ENCODE assay signal across 29 cellular contexts in genomic region chr2:85330839-85331636, GRCh38. TPM values are rescaled to one million over a fixed set of nuclear protein-coding genes. Genes with fewer than 3 reads are reported as not detected.
DNase-seq lines count a peak whose midpoint lies in the region; ATAC-seq and TF ChIP-seq lines count a peak whose summit lies in the region.
"Had no signal": no experiment of that assay in that cellular context is flagged by ENCODE, and none has a peak within 500 bp of the region (broad histone marks: within the 10 kb centered on the region; RNA-seq: fewer than 3 reads in every experiment).

No MANE protein-coding gene starts in this region.

- no peak for TF ChIP-seq CTCF in GM06990 (IDR thresholded peaks at IDR 0.05; ENCODE audit: insufficient read depth, low read length, poor library complexity, severe bottlenecking)
- no peak for TF ChIP-seq CTCF in KMS-11 (conservative IDR thresholded peaks at IDR 0.05; ENCODE audit: low read depth, low read length)
- TF ChIP-seq CTCF in activated B cell treated with CpG ODN at 0.5 μM for 24 hours (IDR thresholded peaks at IDR 0.05) = no peak
- TF ChIP-seq CTCF in SK-N-SH (IDR thresholded peaks at IDR 0.05) = no peak
- no peak for TF ChIP-seq CTCF in suprapubic skin (IDR thresholded peaks at IDR 0.05)

- no peaks in the 10 kb centered on the region; the same call in 1 of the 2 replicates for H3K36me3 ChIP-seq in GM06990 (ENCODE audit: control insufficient read depth, insufficient read depth, low read length)
- H3K36me3 ChIP-seq in KMS-11 (ENCODE audit: insufficient read depth) = no peaks in the 10 kb centered on the region; the same call in 1 of the 2 replicates
- peaks cover 4 to 10% of the 10 kb centered on the region in 2 experiments for H3K36me3 ChIP-seq in SK-N-SH (replicated peaks in 1 of 2; ENCODE audit: control insufficient read depth in 1 of 2, insufficient read depth in 2 of 2, low read length in 1 of 2)
- H3K36me3 ChIP-seq in suprapubic skin = no peaks in the 10 kb centered on the region
- H3K36me3 ChIP-seq: esophagus squamous epithelium, ovary, stomach, transverse colon had no signal

- H3K79me2 ChIP-seq in KMS-11 (ENCODE audit: insufficient read depth, low read depth) (peaks cover 16% of the 10 kb centered on the region), SK-N-SH (ENCODE audit: insufficient read depth) (peaks cover 18% of the 10 kb centered on the region)

- POLR2A ChIA-PET in activated CD4-positive, alpha-beta T cell treated with anti-CD3 and anti-CD28 coated beads for 36 hours (lab: Charles Lee) = interaction anchor here (1.2 kb wide), 1 partner anchor 19 kb away, joined by 4 read pairs; no protein-coding TSS in a partner anchor
- POLR2A ChIA-PET in activated B cell treated with CpG ODN at 0.5 μM for 24 hours (lab: Charles Lee) (interaction anchor here (1.6 kb wide), 1 partner anchor 23 kb away, joined by 6 read pairs; the partner anchor contains the start of genes ELMOD3 and RETSAT), SK-N-SH (lab: Yijun Ruan, JAX) (no interaction called here)

- TF ChIP-seq POLR2A in suprapubic skin (IDR thresholded peaks at IDR 0.05) = no peak

- H3K27ac ChIP-seq in KMS-11 (peak overlapping the region; percentile 21; the same call in 1 of the 2 replicates), SK-N-SH (ENCODE audit: low read depth in 2 of 2, low read length in 1 of 2) (no peak overlapping the region), suprapubic skin (no peak overlapping the region)
- H3K27ac ChIP-seq: esophagus squamous epithelium, ovary, PC-9, stomach, transverse colon had no signal

- peaks cover 16% of the 10 kb centered on the region for H3K4me1 Mint-ChIP-seq in activated CD4-positive, alpha-beta T cell treated with anti-CD3 and anti-CD28 coated beads for 36 hours
- H3K4me1 Mint-ChIP-seq in activated CD4-positive, alpha-beta T cell treated with anti-CD3 and anti-CD28 coated beads, Interleukin-2, amount 10 ng/mL, durations not matched to agents 24 days and 14 days = peaks cover 10% of the 10 kb centered on the region
- H3K4me1 Mint-ChIP-seq in activated B cell treated with CpG ODN at 0.5 μM for 24 hours = peaks cover 32% of the 10 kb centered on the region

- H3K27ac Mint-ChIP-seq in activated CD4-positive, alpha-beta T cell treated with anti-CD3 and anti-CD28 coated beads for 36 hours = peak overlapping the region; percentile 40
- H3K27ac Mint-ChIP-seq in activated CD4-positive, alpha-beta T cell treated with anti-CD3 and anti-CD28 coated beads, Interleukin-2, amount 10 ng/mL, durations not matched to agents 24 days and 14 days = no peak overlapping the region
- H3K27ac Mint-ChIP-seq in activated B cell treated with CpG ODN at 0.5 μM for 24 hours = no peak overlapping the region
- H3K27ac Mint-ChIP-seq: activated naive CD8-positive, alpha-beta T cell treated with anti-CD3 and anti-CD28 coated beads, Interleukin-2, amount 50 U/mL, for 24 hours; nephron progenitor cell had no signal

- H3K27me3 Mint-ChIP-seq in activated CD4-positive, alpha-beta T cell treated with anti-CD3 and anti-CD28 coated beads for 36 hours = no peaks in the 10 kb centered on the region
- H3K27me3 Mint-ChIP-seq in activated CD4-positive, alpha-beta T cell treated with anti-CD3 and anti-CD28 coated beads, Interleukin-2, amount 10 ng/mL, durations not matched to agents 24 days and 14 days = no peaks in the 10 kb centered on the region
- no peaks in the 10 kb centered on the region for H3K27me3 Mint-ChIP-seq in activated B cell treated with CpG ODN at 0.5 μM for 24 hours
- H3K27me3 Mint-ChIP-seq: activated naive CD8-positive, alpha-beta T cell treated with anti-CD3 and anti-CD28 coated beads, Interleukin-2, amount 50 U/mL, for 24 hours had no signal

- CTCF ChIA-PET in activated CD4-positive, alpha-beta T cell treated with anti-CD3 and anti-CD28 coated beads for 36 hours (lab: Charles Lee) = no interaction called here
- CTCF ChIA-PET in activated B cell treated with CpG ODN at 0.5 μM for 24 hours (lab: Charles Lee) = interaction anchor here (0.8 kb wide), 1 partner anchor 31 kb away, joined by 3 read pairs; no protein-coding TSS in a partner anchor
- CTCF ChIA-PET in SK-N-SH (lab: Yijun Ruan, JAX) = interaction anchor here (1.2 kb wide), 1 partner anchor 9 kb away, joined by 4 read pairs; no protein-coding TSS in a partner anchor

- peaks cover 3% of the 10 kb centered on the region for H3F3A ChIP-seq in SK-N-SH (replicated peaks; ENCODE audit: insufficient read depth)

- TF ChIP-seq EP300 in SK-N-SH (IDR thresholded peaks at IDR 0.05; ENCODE audit: borderline replicate concordance in 1 of 2, low read depth in 1 of 2, low read length in 1 of 2) = no peak
- no peak for TF ChIP-seq EP300 in suprapubic skin (IDR thresholded peaks at IDR 0.05)

- WGBS in SK-N-SH (ENCODE audit: low lambda C conversion rate) = 90% methylated on average over 13 of the region's 13 CpGs
- 86% methylated on average over 13 of the region's 13 CpGs for WGBS in suprapubic skin

- H3K4me3 ChIP-seq in GM06990 (replicated peaks; ENCODE audit: low read depth, low read length) = no peak overlapping the region
- H3K4me3 ChIP-seq in KMS-11 (IDR thresholded peaks at IDR 0.05; ENCODE audit: insufficient read depth, low read depth, low read length) = peak overlapping the region; percentile 50
- H3K4me3 ChIP-seq in SK-N-SH (ENCODE audit: low read depth in 2 of 2, low read length in 1 of 2) = no peak overlapping the region
- H3K4me3 ChIP-seq in suprapubic skin = no peak overlapping the region
- H3K4me3 ChIP-seq: esophagus squamous epithelium, lung, mucosa of descending colon, ovary, PC-9, stomach, transverse colon had no signal

- DNase-seq in activated CD4-positive, alpha-beta T cell treated with anti-CD3 and anti-CD28 coated beads for 36 hours = peak; percentile 43
- DNase-seq in activated CD4-positive, alpha-beta T cell treated with anti-CD3 and anti-CD28 coated beads, Interleukin-2, amount 10 ng/mL, durations not matched to agents 24 days and 14 days = no peak
- DNase-seq in GM06990 (ENCODE audit: extremely low read depth, insufficient read length) = peak; percentile 39
- DNase-seq in activated B cell treated with CpG ODN at 0.5 μM for 24 hours = no peak
- no peak for DNase-seq in SK-N-SH
- DNase-seq in suprapubic skin (ENCODE audit: low spot score in 2 of 2) = no peak
- DNase-seq: 8988T; activated CD4-positive, CD25-positive, alpha-beta regulatory T cell; activated naive CD8-positive, alpha-beta T cell treated with anti-CD3 and anti-CD28 coated beads, Interleukin-2, amount 50 U/mL, for 24 hours; central memory CD4-positive, alpha-beta T cell; dermis blood vessel endothelial cell; esophagus squamous epithelium; foreskin melanocyte; KG1; mucosa of descending colon; NCI-H1436; NCI-H2081 treated with DMSO at 0.1 percent for 48 hours; NCI-H82; nephron progenitor cell; ovary; PC-9; retina; Right ventricle myocardium superior; small intestine; stomach; transverse colon had no signal

- H3K27me3 ChIP-seq in GM06990 (replicated peaks; ENCODE audit: control insufficient read depth, insufficient read depth, low read length) = no peaks in the 10 kb centered on the region
- H3K27me3 ChIP-seq in KMS-11 (ENCODE audit: insufficient read depth, low read depth) = no peaks in the 10 kb centered on the region
- no peaks in the 10 kb centered on the region for H3K27me3 ChIP-seq in SK-N-SH (ENCODE audit: insufficient read depth)
- H3K27me3 ChIP-seq in suprapubic skin = no peaks in the 10 kb centered on the region
- H3K27me3 ChIP-seq: esophagus squamous epithelium, ovary, stomach, transverse colon had no signal

- intact Hi-C loops in activated CD4-positive, alpha-beta T cell treated with anti-CD3 and anti-CD28 coated beads for 36 hours (cut with DNase I, micrococcal nuclease) = no loop called here
- intact Hi-C loops in activated CD4-positive, alpha-beta T cell treated with anti-CD3 and anti-CD28 coated beads, Interleukin-2, amount 10 ng/mL, durations not matched to agents 24 days and 14 days (cut with micrococcal nuclease) = no loop called here
- intact Hi-C loops in activated B cell treated with CpG ODN at 0.5 μM for 24 hours (cut with micrococcal nuclease) = no loop called here

- H4K20me1 ChIP-seq in KMS-11 (ENCODE audit: insufficient read depth) (0 out of 2 replicates have a peak, but pooled peaks cover 6% of the 10 kb centered on the region), SK-N-SH (ENCODE audit: insufficient read depth) (peaks cover 13% of the 10 kb centered on the region)

- H3K9ac ChIP-seq in KMS-11 (no peak overlapping the region), SK-N-SH (no peak overlapping the region)

- no peaks in the 10 kb centered on the region for H3K9me3 ChIP-seq in SK-N-SH
- H3K9me3 ChIP-seq in suprapubic skin = no peaks in the 10 kb centered on the region
- H3K9me3 ChIP-seq: esophagus squamous epithelium, mucosa of descending colon, ovary, stomach, transverse colon had no signal

- TF ChIP-seq RAD21 in SK-N-SH (IDR thresholded peaks at IDR 0.05; ENCODE audit: low read length) = no peak

- peak overlapping the region; percentile 15; the same call in 1 of the 2 replicates for H2AFZ ChIP-seq in KMS-11 (ENCODE audit: low read depth)
- no peak overlapping the region for H2AFZ ChIP-seq in SK-N-SH (ENCODE audit: low read depth)
- H2AFZ ChIP-seq: PC-9 had no signal

- H3K36me3 Mint-ChIP-seq in activated CD4-positive, alpha-beta T cell treated with anti-CD3 and anti-CD28 coated beads for 36 hours (ENCODE audit: low read depth) = peaks cover 20% of the 10 kb centered on the region
- H3K36me3 Mint-ChIP-seq in activated CD4-positive, alpha-beta T cell treated with anti-CD3 and anti-CD28 coated beads, Interleukin-2, amount 10 ng/mL, durations not matched to agents 24 days and 14 days (ENCODE audit: low read depth) = peaks cover 18% of the 10 kb centered on the region
- H3K36me3 Mint-ChIP-seq in activated B cell treated with CpG ODN at 0.5 μM for 24 hours (ENCODE audit: low read depth) = peaks cover 23% of the 10 kb centered on the region

- ATAC-seq in activated CD4-positive, alpha-beta T cell treated with anti-CD3 and anti-CD28 coated beads for 36 hours = no peak
- no peak for ATAC-seq in activated B cell treated with CpG ODN at 0.5 μM for 24 hours (ENCODE audit: low read depth)
- no peak for ATAC-seq in GM21529 (IDR thresholded peaks at IDR 0.05; ENCODE audit: unreplicated experiment)
- ATAC-seq: activated naive CD8-positive, alpha-beta T cell treated with anti-CD3 and anti-CD28 coated beads, Interleukin-2, amount 50 U/mL, for 24 hours; mucosa of descending colon had no signal

- H3K4me1 ChIP-seq in KMS-11 (ENCODE audit: low read depth, poor library complexity, severe bottlenecking) (peaks cover 33% of the 10 kb centered on the region), SK-N-SH (ENCODE audit: control insufficient read depth in 1 of 2, insufficient read depth in 2 of 2, low read depth in 1 of 2, low read length in 1 of 2) (peaks cover 0 to 11% of the 10 kb centered on the region in 2 experiments; a peak in 2 of 4 replicates), suprapubic skin (peaks cover 19% of the 10 kb centered on the region)

- no peak overlapping the region for H3K4me3 Mint-ChIP-seq in activated CD4-positive, alpha-beta T cell treated with anti-CD3 and anti-CD28 coated beads for 36 hours
- no peak overlapping the region for H3K4me3 Mint-ChIP-seq in activated CD4-positive, alpha-beta T cell treated with anti-CD3 and anti-CD28 coated beads, Interleukin-2, amount 10 ng/mL, durations not matched to agents 24 days and 14 days
- peak overlapping the region; percentile 17 for H3K4me3 Mint-ChIP-seq in activated B cell treated with CpG ODN at 0.5 μM for 24 hours
- H3K4me3 Mint-ChIP-seq: activated naive CD8-positive, alpha-beta T cell treated with anti-CD3 and anti-CD28 coated beads, Interleukin-2, amount 50 U/mL, for 24 hours; nephron progenitor cell had no signal

- H3K4me2 ChIP-seq in KMS-11 (peak overlapping the region; percentile 3; the same call in 1 of the 2 replicates), SK-N-SH (no peak overlapping the region)
- H3K4me2 ChIP-seq: PC-9 had no signal

- H3K9me2 ChIP-seq in SK-N-SH = no peaks in the 10 kb centered on the region

- H3K9me3 Mint-ChIP-seq in activated CD4-positive, alpha-beta T cell treated with anti-CD3 and anti-CD28 coated beads for 36 hours (ENCODE audit: low read depth) = no peaks in the 10 kb centered on the region
- no peaks in the 10 kb centered on the region for H3K9me3 Mint-ChIP-seq in activated CD4-positive, alpha-beta T cell treated with anti-CD3 and anti-CD28 coated beads, Interleukin-2, amount 10 ng/mL, durations not matched to agents 24 days and 14 days
- H3K9me3 Mint-ChIP-seq in activated B cell treated with CpG ODN at 0.5 μM for 24 hours = no peaks in the 10 kb centered on the region
- H3K9me3 Mint-ChIP-seq: activated naive CD8-positive, alpha-beta T cell treated with anti-CD3 and anti-CD28 coated beads, Interleukin-2, amount 50 U/mL, for 24 hours had no signal

RNA-seq across cellular contexts. Expression of gene TGOLN2, which starts 3.2 kb away (rescaled TPM):
- 10 to 100 TPM; 84.0 to 90.4 TPM for total RNA-seq in activated CD4-positive, alpha-beta T cell treated with anti-CD3 and anti-CD28 coated beads for 36 hours
- total RNA-seq in activated CD4-positive, alpha-beta T cell treated with anti-CD3 and anti-CD28 coated beads, Interleukin-2, amount 10 ng/mL, durations not matched to agents 24 days and 14 days = 89.6 and 94.1 TPM in 2 replicates
- total RNA-seq in activated B cell treated with CpG ODN at 0.5 μM for 24 hours (103 and 119 TPM in 2 replicates), suprapubic skin (100 to 1,000 TPM in 1 of 4 donors, 10 to 100 TPM in 3; 62.5 to 118 (median 72.0) TPM)
- 138 and 140 TPM in 2 replicates for polyA plus RNA-seq in SK-N-SH (2012; rRNA removed)
- 107 and 114 TPM in 2 replicates for polyA plus RNA-seq in SK-N-SH (2012; cell fraction: cytosol; rRNA removed)
- polyA plus RNA-seq in SK-N-SH (2012; cell fraction: nucleus; rRNA removed) = 76.0 and 97.4 TPM in 2 replicates

RNA-seq across cellular contexts. Expression of gene RETSAT, which starts 23.3 kb away (rescaled TPM):
- total RNA-seq in activated CD4-positive, alpha-beta T cell treated with anti-CD3 and anti-CD28 coated beads for 36 hours = 10 to 100 TPM; 18.1 to 18.7 TPM
- 21.0 and 25.0 TPM in 2 replicates for total RNA-seq in activated CD4-positive, alpha-beta T cell treated with anti-CD3 and anti-CD28 coated beads, Interleukin-2, amount 10 ng/mL, durations not matched to agents 24 days and 14 days
- total RNA-seq in activated B cell treated with CpG ODN at 0.5 μM for 24 hours = 16.9 and 17.1 TPM in 2 replicates
- polyA plus RNA-seq in SK-N-SH (2012; rRNA removed) = 28.0 and 37.7 TPM in 2 replicates
- polyA plus RNA-seq in SK-N-SH (2012; cell fraction: cytosol; rRNA removed) = 20.5 and 24.4 TPM in 2 replicates
- polyA plus RNA-seq in SK-N-SH (2012; cell fraction: nucleus; rRNA removed) = 33.4 and 58.1 TPM in 2 replicates
- 100 to 1,000 TPM in 3 of 4 donors, 10 to 100 TPM in 1; 92.4 to 126 (median 117) TPM for total RNA-seq in suprapubic skin

RNA-seq across cellular contexts. Expression of gene ELMOD3, which starts 23.5 kb away (rescaled TPM):
- 10 to 100 TPM; 11.2 to 12.9 TPM for total RNA-seq in activated CD4-positive, alpha-beta T cell treated with anti-CD3 and anti-CD28 coated beads for 36 hours
- total RNA-seq in activated CD4-positive, alpha-beta T cell treated with anti-CD3 and anti-CD28 coated beads, Interleukin-2, amount 10 ng/mL, durations not matched to agents 24 days and 14 days = 16.7 and 18.2 TPM in 2 replicates
- total RNA-seq in activated B cell treated with CpG ODN at 0.5 μM for 24 hours (19.2 and 25.4 TPM in 2 replicates), suprapubic skin (10 to 100 TPM; 24.4 to 41.8 (median 30.0) TPM)
- polyA plus RNA-seq in SK-N-SH (2012; rRNA removed) = 15.4 and 25.1 TPM in 2 replicates
- polyA plus RNA-seq in SK-N-SH (2012; cell fraction: cytosol; rRNA removed) = 7.7 and 9.2 TPM in 2 replicates
- 70.2 and 88.5 TPM in 2 replicates for polyA plus RNA-seq in SK-N-SH (2012; cell fraction: nucleus; rRNA removed)

Comparison
In these comparisons a context has a peak if more than half of its experiments do, and no peak if none do; other contexts are left out.
1. DNase-seq: peak in activated CD4-positive, alpha-beta T cell treated with anti-CD3 and anti-CD28 coated beads for 36 hours (single experiment) and GM06990 (single experiment); none in activated CD4-positive, alpha-beta T cell treated with anti-CD3 and anti-CD28 coated beads, Interleukin-2, amount 10 ng/mL, durations not matched to agents 24 days and 14 days (single experiment), activated B cell treated with CpG ODN at 0.5 μM for 24 hours (single experiment), SK-N-SH (single experiment) and suprapubic skin (0 of 2).